ENCODE assay signal across 1 cellular context in the genomic region with DNA sequence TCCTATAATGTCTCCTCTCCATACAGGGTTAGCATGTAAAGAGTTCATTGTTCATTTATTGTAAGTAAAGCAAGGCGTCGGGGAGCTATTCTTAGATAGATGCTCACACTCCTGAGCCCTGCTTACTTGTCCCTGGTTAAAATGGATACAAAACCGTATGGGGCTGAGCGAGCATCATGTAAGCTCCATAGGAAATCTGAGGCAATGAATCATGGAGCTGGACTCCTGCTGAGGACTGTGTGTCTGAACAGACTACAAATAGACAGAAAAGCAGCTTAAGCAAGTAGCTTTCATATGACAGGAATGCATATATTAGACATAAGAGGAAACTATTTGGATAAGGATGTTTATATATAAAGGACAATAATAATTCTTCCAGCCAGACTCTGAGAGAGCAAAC.
TF ChIP-seq lines count a peak whose summit lies in the region.

No MANE protein-coding gene starts in this region.

TF ChIP-seq in IMR-90, 13 proteins besides CTCF, POLR2A, EP300 and RAD21:
- TF ChIP-seq, protein P1, sequence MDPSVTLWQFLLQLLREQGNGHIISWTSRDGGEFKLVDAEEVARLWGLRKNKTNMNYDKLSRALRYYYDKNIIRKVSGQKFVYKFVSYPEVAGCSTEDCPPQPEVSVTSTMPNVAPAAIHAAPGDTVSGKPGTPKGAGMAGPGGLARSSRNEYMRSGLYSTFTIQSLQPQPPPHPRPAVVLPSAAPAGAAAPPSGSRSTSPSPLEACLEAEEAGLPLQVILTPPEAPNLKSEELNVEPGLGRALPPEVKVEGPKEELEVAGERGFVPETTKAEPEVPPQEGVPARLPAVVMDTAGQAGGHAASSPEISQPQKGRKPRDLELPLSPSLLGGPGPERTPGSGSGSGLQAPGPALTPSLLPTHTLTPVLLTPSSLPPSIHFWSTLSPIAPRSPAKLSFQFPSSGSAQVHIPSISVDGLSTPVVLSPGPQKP (IDR thresholded peaks at IDR 0.05; ENCODE audit: borderline replicate concordance, low read depth, low read length), result no peak
- no peak for TF ChIP-seq SMC3 (IDR thresholded peaks at IDR 0.05; ENCODE audit: low read depth, low read length)
- no peak for TF ChIP-seq CHD1 (IDR thresholded peaks at IDR 0.05; ENCODE audit: low read depth, low read length)
- no peak for TF ChIP-seq MAZ (IDR thresholded peaks at IDR 0.05; ENCODE audit: borderline replicate concordance, low read depth, low read length)
- no peak for TF ChIP-seq MXI1 (IDR thresholded peaks at IDR 0.05; ENCODE audit: borderline replicate concordance, low read depth, low read length)
- no peak for TF ChIP-seq BHLHE40 (IDR thresholded peaks at IDR 0.05; ENCODE audit: low read depth, low read length)
- TF ChIP-seq NFE2L2 (IDR thresholded peaks at IDR 0.05; ENCODE audit: low read depth, low read length), result no peak
- TF ChIP-seq RFX5 (IDR thresholded peaks at IDR 0.05; ENCODE audit: low read depth, low read length), result no peak
